Comparison of ENCODE assay signal across 8 cellular contexts in genomic region chr20:63737940-63738686, GRCh38. TPM values are rescaled to one million over a fixed set of nuclear protein-coding genes. Genes with fewer than 3 reads are reported as not detected.
A peak's percentile ranks its signal among the peaks of the same experiment; 100 is the strongest.
DNase-seq lines count a peak whose midpoint lies in the region; ATAC-seq and TF ChIP-seq lines count a peak whose summit lies in the region.

No MANE protein-coding gene starts in this region.

- H3K9me3 ChIP-seq in heart left ventricle (no peaks in the 10 kb centered on the region), upper lobe of right lung (no peaks in the 10 kb centered on the region)

- TF ChIP-seq CTCF in heart left ventricle (IDR thresholded peaks at IDR 0.05) (no peak), upper lobe of right lung (IDR thresholded peaks at IDR 0.05) (no peak)

- H3K4me1 ChIP-seq in heart left ventricle (peaks cover 9 to 46% (median 35%) of the 10 kb centered on the region in 12 donors), upper lobe of right lung (peaks cover 30% of the 10 kb centered on the region)

- POLR2A ChIA-PET in HEK293T (lab: Yijun Ruan, JAX), result interaction anchor here (1.0 kb wide), 1 partner anchor 30 kb away, joined by 5 read pairs; the partner anchor contains the start of genes ARFRP1 and ZGPAT

- H3K4me3 ChIP-seq in heart left ventricle (peak overlapping the region in 10 of 12 donors; percentile 16 to 95 (median 68)), upper lobe of right lung (peak overlapping the region; percentile 61)

- H3K27ac ChIP-seq in heart left ventricle (peak overlapping the region in 8 of 12 donors; percentile 90 to 100 (median 96)), upper lobe of right lung (peak overlapping the region; percentile 77)

- no peaks in the 10 kb centered on the region for H3K27me3 ChIP-seq in heart left ventricle
- no peaks in the 10 kb centered on the region for H3K27me3 ChIP-seq in upper lobe of right lung

- WGBS in heart left ventricle, 4 donors, result 24 to 46% (median 36%) methylated on average over 12 to 44 of the region's 44 CpGs

- CTCF ChIA-PET in HEK293T (lab: Yijun Ruan, JAX), result interaction anchor here (1.4 kb wide), 1 partner anchor 30 kb away, joined by 3 read pairs; the partner anchor contains the start of genes ARFRP1 and ZGPAT

- intact Hi-C loops in heart left ventricle (cut with DNase I) (loop anchor here in 2 of 10 donors (5.0 to 10.0 kb wide), 2 partner anchors 63 to 81 kb away; partner anchors contain the start of gene RTEL1 (in 1 of the 2)), left ventricle myocardium superior (cut with micrococcal nuclease) (no loop called here), left colon (cut with DNase I, micrococcal nuclease) (no loop called here), upper lobe of right lung (cut with DNase I) (no loop called here)

- DNase-seq in heart left ventricle (peak in 1 of 5 donors; percentile 30), left ventricle myocardium superior (no peak), left colon (peak; percentile 60 to 62), upper lobe of right lung (peak; percentile 69), HEK293T (ENCODE audit: extremely low spot score) (no peak), dermis blood vessel endothelial cell (no peak), NCI-H345 treated with DMSO at 0.1 percent for 48 hours (lab: John Stamatoyannopoulos, UW; ENCODE audit: unreplicated experiment) (no peak)
- DNase-seq in activated T-cell treated with anti-CD3 and anti-CD28 coated beads, Interleukin-2, amount 50 U/mL, for 48 hours, result peak; percentile 45 to 64

- ATAC-seq in heart left ventricle, result no peak
- no peak for ATAC-seq in left ventricle myocardium superior
- ATAC-seq in left colon, result peak; percentile 21
- no peak for ATAC-seq in upper lobe of right lung

- peaks cover 0 to 48% (median 38%) of the 10 kb centered on the region in 9 donors for H3K36me3 ChIP-seq in heart left ventricle
- peaks cover 43% of the 10 kb centered on the region for H3K36me3 ChIP-seq in upper lobe of right lung

- TF ChIP-seq POLR2A in heart left ventricle (IDR thresholded peaks at IDR 0.05), result no peak

TF ChIP-seq in HEK293T, 16 proteins besides CTCF, POLR2A, EP300 and RAD21:
- no peak for TF ChIP-seq BHLHE40 (IDR thresholded peaks at IDR 0.05; ENCODE audit: borderline replicate concordance)
- no peak for TF ChIP-seq FOXK2 (IDR thresholded peaks at IDR 0.05)

RNA-seq across cellular contexts. Expression of gene SLC2A4RG, which starts 1.5 kb away (rescaled TPM):
- total RNA-seq in heart left ventricle (10 to 100 TPM; 41.4 to 82.5 (median 70.7) TPM), left ventricle myocardium superior (104 TPM), left colon (10 to 100 TPM; 41.2 to 48.0 TPM), upper lobe of right lung (64.1 TPM), dermis blood vessel endothelial cell (11.7 and 24.1 TPM in 2 replicates)
- 10 to 100 TPM; 18.3 to 80.3 TPM for polyA plus RNA-seq in heart left ventricle

RNA-seq across cellular contexts. Expression of gene LIME1, which starts 1.6 kb away (rescaled TPM):
- 1 to 10 TPM in 8 of 9 donors, under 1 TPM in 1; 0.95 to 7.1 (median 3.4) TPM for total RNA-seq in heart left ventricle
- 1 to 10 TPM; 2.2 to 4.4 TPM for polyA plus RNA-seq in heart left ventricle
- total RNA-seq in left ventricle myocardium superior, result 2.7 TPM
- total RNA-seq in left colon, result 10 to 100 TPM; 11.1 to 13.4 TPM
- 7.8 TPM for total RNA-seq in upper lobe of right lung
- total RNA-seq in dermis blood vessel endothelial cell, result 3.4 and 3.7 TPM in 2 replicates

RNA-seq across cellular contexts. Expression of gene ZGPAT, which starts 30.3 kb away (rescaled TPM):
- total RNA-seq in heart left ventricle (10 to 100 TPM; 12.9 to 22.0 (median 18.5) TPM), left ventricle myocardium superior (16.2 TPM), left colon (10 to 100 TPM; 31.4 to 32.4 TPM), upper lobe of right lung (27.6 TPM), dermis blood vessel endothelial cell (25.6 and 29.1 TPM in 2 replicates)
- 10 to 100 TPM; 27.9 to 34.4 TPM for polyA plus RNA-seq in heart left ventricle

RNA-seq across cellular contexts. Expression of gene ARFRP1, which starts 30.3 kb away (rescaled TPM):
- total RNA-seq in heart left ventricle (10 to 100 TPM; 27.3 to 47.8 (median 33.8) TPM), left ventricle myocardium superior (46.5 TPM), left colon (10 to 100 TPM; 52.2 to 69.5 TPM), upper lobe of right lung (49.4 TPM), dermis blood vessel endothelial cell (46.9 and 48.3 TPM in 2 replicates)
- polyA plus RNA-seq in heart left ventricle, result 10 to 100 TPM; 35.9 to 38.0 TPM

RNA-seq across cellular contexts. Expression of gene TNFRSF6B, which starts 41.7 kb away (rescaled TPM):
- total RNA-seq in heart left ventricle (1 to 10 TPM in 4 of 9 donors, under 1 TPM in 4, not detected in 1; 0.42 to 5.7 (median 0.92) TPM), left ventricle myocardium superior (0.64 TPM), left colon (1 to 10 TPM in 1 of 2 donors, not detected in 1; 8.9 TPM), upper lobe of right lung (14.4 TPM), dermis blood vessel endothelial cell (16.8 and 22.0 TPM in 2 replicates)
- polyA plus RNA-seq in heart left ventricle, result 1 to 10 TPM; 2.9 to 6.4 TPM

Comparison
In these comparisons a context has a peak if more than half of its experiments do, and no peak if none do; other contexts are left out.
1. DNase-seq: peak in activated T-cell treated with anti-CD3 and anti-CD28 coated beads, Interleukin-2, amount 50 U/mL, for 48 hours (2 of 2), left colon (2 of 2) and upper lobe of right lung (single experiment); none in left ventricle myocardium superior (single experiment), HEK293T (single experiment), dermis blood vessel endothelial cell (single experiment) and NCI-H345 treated with DMSO at 0.1 percent for 48 hours (single experiment).